1 cellular context compared by ENCODE assay signal in the genomic region with DNA sequence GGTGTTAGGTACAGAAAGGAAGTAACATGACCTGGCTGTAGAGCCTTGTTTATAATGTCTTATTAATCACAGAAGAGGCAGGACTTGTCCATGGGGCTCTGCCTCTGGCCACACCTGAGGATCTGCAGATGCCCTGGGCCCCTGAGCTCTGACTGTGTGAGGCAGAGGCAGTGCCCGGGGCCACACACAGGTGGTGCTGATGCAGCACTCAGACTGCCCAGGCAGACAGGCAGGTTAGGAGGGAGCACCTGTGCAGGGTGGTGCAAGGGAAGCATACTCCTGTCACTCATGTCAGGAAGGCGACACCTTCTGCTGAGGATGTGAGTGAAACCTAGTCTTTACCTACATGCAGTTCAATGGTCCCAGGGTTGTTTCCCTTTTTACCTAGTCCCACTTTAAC.
TF ChIP-seq lines count a peak whose summit lies in the region.

No MANE protein-coding gene starts in this region.

TF ChIP-seq in GM23338, 12 proteins besides CTCF, POLR2A, EP300 and RAD21 (continued from another document):
- TF ChIP-seq, protein P1, sequence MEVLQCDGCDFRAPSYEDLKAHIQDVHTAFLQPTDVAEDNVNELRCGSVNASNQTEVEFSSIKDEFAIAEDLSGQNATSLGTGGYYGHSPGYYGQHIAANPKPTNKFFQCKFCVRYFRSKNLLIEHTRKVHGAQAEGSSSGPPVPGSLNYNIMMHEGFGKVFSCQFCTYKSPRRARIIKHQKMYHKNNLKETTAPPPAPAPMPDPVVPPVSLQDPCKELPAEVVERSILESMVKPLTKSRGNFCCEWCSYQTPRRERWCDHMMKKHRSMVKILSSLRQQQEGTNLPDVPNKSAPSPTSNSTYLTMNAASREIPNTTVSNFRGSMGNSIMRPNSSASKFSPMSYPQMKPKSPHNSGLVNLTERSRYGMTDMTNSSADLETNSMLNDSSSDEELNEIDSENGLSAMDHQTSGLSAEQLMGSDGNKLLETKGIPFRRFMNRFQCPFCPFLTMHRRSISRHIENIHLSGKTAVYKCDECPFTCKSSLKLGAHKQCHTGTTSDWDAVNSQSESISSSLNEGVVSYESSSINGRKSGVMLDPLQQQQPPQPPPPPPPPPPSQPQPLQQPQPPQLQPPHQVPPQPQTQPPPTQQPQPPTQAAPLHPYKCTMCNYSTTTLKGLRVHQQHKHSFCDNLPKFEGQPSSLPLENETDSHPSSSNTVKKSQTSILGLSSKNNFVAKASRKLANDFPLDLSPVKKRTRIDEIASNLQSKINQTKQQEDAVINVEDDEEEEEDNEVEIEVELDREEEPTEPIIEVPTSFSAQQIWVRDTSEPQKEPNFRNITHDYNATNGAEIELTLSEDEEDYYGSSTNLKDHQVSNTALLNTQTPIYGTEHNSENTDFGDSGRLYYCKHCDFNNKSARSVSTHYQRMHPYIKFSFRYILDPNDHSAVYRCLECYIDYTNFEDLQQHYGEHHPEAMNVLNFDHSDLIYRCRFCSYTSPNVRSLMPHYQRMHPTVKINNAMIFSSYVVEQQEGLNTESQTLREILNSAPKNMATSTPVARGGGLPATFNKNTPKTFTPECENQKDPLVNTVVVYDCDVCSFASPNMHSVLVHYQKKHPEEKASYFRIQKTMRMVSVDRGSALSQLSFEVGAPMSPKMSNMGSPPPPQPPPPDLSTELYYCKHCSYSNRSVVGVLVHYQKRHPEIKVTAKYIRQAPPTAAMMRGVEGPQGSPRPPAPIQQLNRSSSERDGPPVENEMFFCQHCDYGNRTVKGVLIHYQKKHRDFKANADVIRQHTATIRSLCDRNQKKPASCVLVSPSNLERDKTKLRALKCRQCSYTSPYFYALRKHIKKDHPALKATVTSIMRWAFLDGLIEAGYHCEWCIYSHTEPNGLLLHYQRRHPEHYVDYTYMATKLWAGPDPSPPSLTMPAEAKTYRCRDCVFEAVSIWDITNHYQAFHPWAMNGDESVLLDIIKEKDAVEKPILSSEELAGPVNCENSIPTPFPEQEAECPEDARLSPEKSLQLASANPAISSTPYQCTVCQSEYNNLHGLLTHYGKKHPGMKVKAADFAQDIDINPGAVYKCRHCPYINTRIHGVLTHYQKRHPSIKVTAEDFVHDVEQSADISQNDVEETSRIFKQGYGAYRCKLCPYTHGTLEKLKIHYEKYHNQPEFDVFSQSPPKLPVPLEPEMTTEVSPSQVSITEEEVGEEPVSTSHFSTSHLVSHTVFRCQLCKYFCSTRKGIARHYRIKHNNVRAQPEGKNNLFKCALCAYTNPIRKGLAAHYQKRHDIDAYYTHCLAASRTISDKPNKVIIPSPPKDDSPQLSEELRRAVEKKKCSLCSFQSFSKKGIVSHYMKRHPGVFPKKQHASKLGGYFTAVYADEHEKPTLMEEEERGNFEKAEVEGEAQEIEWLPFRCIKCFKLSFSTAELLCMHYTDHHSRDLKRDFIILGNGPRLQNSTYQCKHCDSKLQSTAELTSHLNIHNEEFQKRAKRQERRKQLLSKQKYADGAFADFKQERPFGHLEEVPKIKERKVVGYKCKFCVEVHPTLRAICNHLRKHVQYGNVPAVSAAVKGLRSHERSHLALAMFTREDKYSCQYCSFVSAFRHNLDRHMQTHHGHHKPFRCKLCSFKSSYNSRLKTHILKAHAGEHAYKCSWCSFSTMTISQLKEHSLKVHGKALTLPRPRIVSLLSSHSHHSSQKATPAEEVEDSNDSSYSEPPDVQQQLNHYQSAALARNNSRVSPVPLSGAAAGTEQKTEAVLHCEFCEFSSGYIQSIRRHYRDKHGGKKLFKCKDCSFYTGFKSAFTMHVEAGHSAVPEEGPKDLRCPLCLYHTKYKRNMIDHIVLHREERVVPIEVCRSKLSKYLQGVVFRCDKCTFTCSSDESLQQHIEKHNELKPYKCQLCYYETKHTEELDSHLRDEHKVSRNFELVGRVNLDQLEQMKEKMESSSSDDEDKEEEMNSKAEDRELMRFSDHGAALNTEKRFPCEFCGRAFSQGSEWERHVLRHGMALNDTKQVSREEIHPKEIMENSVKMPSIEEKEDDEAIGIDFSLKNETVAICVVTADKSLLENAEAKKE (CRISPR knock-in tag; IDR thresholded peaks at IDR 0.05), result no peak
